Comparison of ENCODE assay signal across 22 cellular contexts in genomic region chr1:162719678-162720077, GRCh38.
DNase-seq lines count a peak whose midpoint lies in the region; ATAC-seq, FAIRE-seq and TF ChIP-seq lines count a peak whose summit lies in the region.
"Had no signal": no experiment of that assay in that cellular context is flagged by ENCODE, and none has a peak within 500 bp of the region (broad histone marks: within the 10 kb centered on the region; RNA-seq: fewer than 3 reads in every experiment).

No MANE protein-coding gene starts in this region.

- no peak overlapping the region for H3K9ac ChIP-seq in liver (ENCODE audit: low read depth in 1 of 2, low read length in 2 of 2)
- no peak overlapping the region for H3K9ac ChIP-seq in HepG2 (ENCODE audit: insufficient read depth, low read depth, low read length)
- H3K9ac ChIP-seq: BLaER1 had no signal

- no peaks in the 10 kb centered on the region for H3K79me2 ChIP-seq in HepG2 (ENCODE audit: insufficient read depth, low read length)

- H2AFZ ChIP-seq in HepG2 (ENCODE audit: low read length): no peak overlapping the region

- TF ChIP-seq POLR2A in HepG2 (IDR thresholded peaks at IDR 0.05; ENCODE audit: insufficient read depth in 1 of 2, low read depth in 2 of 2, low read length in 2 of 2) (no peak), esophagus muscularis mucosa (IDR thresholded peaks at IDR 0.05; ENCODE audit: low read depth) (no peak), right lobe of liver (IDR thresholded peaks at IDR 0.05) (no peak)

- H3K4me1 ChIP-seq in liver (ENCODE audit: control insufficient read depth in 4 of 4, insufficient read depth in 4 of 4, low read length in 3 of 4) (no peaks in the 10 kb centered on the region), HepG2 (ENCODE audit: insufficient read depth, low read length) (no peaks in the 10 kb centered on the region), esophagus muscularis mucosa (peaks cover 0 to 57% (median 49%) of the 10 kb centered on the region in 4 donors), right lobe of liver (peaks cover 0 to 12% (median 0%) of the 10 kb centered on the region in 4 donors)
- H3K4me1 ChIP-seq: BLaER1, Caco-2, HAP-1 had no signal

- BruUV-seq in HepG2 (replicated peaks; lab: Mats Ljungman, UMichigan): no TSS peak

- TF ChIP-seq CTCF in liver (IDR thresholded peaks at IDR 0.05; ENCODE audit: low read depth, low read length, missing input control): no peak
- TF ChIP-seq CTCF in HepG2 (CRISPR knock-in tag; IDR thresholded peaks at IDR 0.05): no peak
- no peak for TF ChIP-seq CTCF in esophagus muscularis mucosa (IDR thresholded peaks at IDR 0.05)
- no peak for TF ChIP-seq CTCF in right lobe of liver (IDR thresholded peaks at IDR 0.05)

- TF ChIP-seq RAD21 in liver (IDR thresholded peaks at IDR 0.05) (peak; percentile 61 to 62), HepG2 (CRISPR knock-in tag; IDR thresholded peaks at IDR 0.05) (no peak)

- no peak for FAIRE-seq in HepG2 (lab: Jason Lieb, UNC)
- FAIRE-seq: A204.1, G401.6, GM12892, H54 had no signal

- H3K27ac ChIP-seq in liver (ENCODE audit: low read depth in 1 of 2, low read length in 2 of 2) (no peak overlapping the region), HepG2 (ENCODE audit: extremely low read length, insufficient read depth, low read length) (no peak overlapping the region), esophagus muscularis mucosa (replicated peaks in 1 of 4) (peak overlapping the region in 1 of 4 donors; percentile 51), right lobe of liver (peak overlapping the region in 1 of 3 donors; percentile 57)
- H3K27ac ChIP-seq: 22Rv1, BLaER1, C4-2B had no signal

- no peak for ATAC-seq in HepG2
- ATAC-seq in right lobe of liver: peak; percentile 87 to 98 (median 93)
- no peak for ATAC-seq in HG02798 (IDR thresholded peaks at IDR 0.05; ENCODE audit: poor library complexity, unreplicated experiment)
- no peak for ATAC-seq in HG02610 (IDR thresholded peaks at IDR 0.05; ENCODE audit: unreplicated experiment)
- ATAC-seq: CD8-positive, alpha-beta T cell had no signal

- H3K36me3 ChIP-seq in liver (ENCODE audit: control insufficient read depth in 4 of 4, insufficient read depth in 3 of 4, low read depth in 1 of 4, low read length in 3 of 4): no peaks in the 10 kb centered on the region
- H3K36me3 ChIP-seq in HepG2 (replicated peaks in 1 of 2; ENCODE audit: control insufficient read depth in 1 of 2, insufficient read depth in 2 of 2, low read length in 2 of 2): no peaks in the 10 kb centered on the region
- peaks cover 0 to 3% (median 0%) of the 10 kb centered on the region in 4 donors for H3K36me3 ChIP-seq in esophagus muscularis mucosa
- no peaks in the 10 kb centered on the region for H3K36me3 ChIP-seq in right lobe of liver
- H3K36me3 ChIP-seq: BLaER1, HAP-1 had no signal

- H3K27me3 ChIP-seq in liver (ENCODE audit: control insufficient read depth in 4 of 4, insufficient read depth in 4 of 4, low read length in 3 of 4) (no peaks in the 10 kb centered on the region), HepG2 (ENCODE audit: control insufficient read depth in 1 of 2, insufficient read depth in 2 of 2, low read length in 2 of 2) (no peaks in the 10 kb centered on the region), esophagus muscularis mucosa (no peaks in the 10 kb centered on the region), right lobe of liver (no peaks in the 10 kb centered on the region)
- H3K27me3 ChIP-seq: BLaER1 had no signal

- 25% methylated on average over 1 of the region's 1 CpG for WGBS in liver
- WGBS in HepG2 (ENCODE audit: low lambda C conversion rate): 23% methylated on average over 1 of the region's 1 CpG
- 39% methylated on average over 1 of the region's 1 CpG for WGBS in esophagus muscularis mucosa
- 50% methylated on average over 1 of the region's 1 CpG for WGBS in right lobe of liver (ENCODE audit: insufficient coverage, low coverage, low lambda C conversion rate, missing lambda C conversion rate)

- intact Hi-C loops in HepG2 (cut with micrococcal nuclease; ENCODE audit: unreplicated experiment): no loop called here
- intact Hi-C loops in esophagus muscularis mucosa (cut with DNase I): no loop called here
- intact Hi-C loops in right lobe of liver (cut with DNase I): no loop called here

- CTCF ChIA-PET in HepG2 (lab: Yijun Ruan, JAX; ENCODE audit: low intra/inter-chr PET ratio, low total read pairs): no interaction called here

- no peak overlapping the region for H3K4me3 ChIP-seq in liver (ENCODE audit: low read depth in 1 of 3, low read length in 3 of 3)
- H3K4me3 ChIP-seq in HepG2 (replicated peaks in 1 of 3; ENCODE audit: insufficient read depth in 1 of 3, low read depth in 2 of 3, low read length in 3 of 3): no peak overlapping the region
- no peak overlapping the region for H3K4me3 ChIP-seq in esophagus muscularis mucosa
- H3K4me3 ChIP-seq in right lobe of liver: no peak overlapping the region
- H3K4me3 ChIP-seq: BLaER1, HAP-1 had no signal

- no peak for TF ChIP-seq EP300 in HepG2 (IDR thresholded peaks at IDR 0.05; ENCODE audit: low read depth in 2 of 2, low read length in 2 of 2)
- no peak for TF ChIP-seq EP300 in HepG2 (CRISPR knock-in tag; IDR thresholded peaks at IDR 0.05; ENCODE audit: borderline replicate concordance)
- peak; percentile 21 for TF ChIP-seq EP300 in esophagus muscularis mucosa (IDR thresholded peaks at IDR 0.05)

- H3K9me3 ChIP-seq in liver (ENCODE audit: control insufficient read depth in 4 of 4, low read length in 3 of 4) (no peaks in the 10 kb centered on the region), HepG2 (ENCODE audit: low read length) (no peaks in the 10 kb centered on the region), esophagus muscularis mucosa (no peaks in the 10 kb centered on the region), right lobe of liver (no peaks in the 10 kb centered on the region)
- H3K9me3 ChIP-seq: BLaER1, Caco-2, HAP-1 had no signal

- DNase-seq in HepG2 (ENCODE audit: low spot score) (no peak), esophagus muscularis mucosa (ENCODE audit: extremely low spot score) (no peak), right lobe of liver (no peak), NCI-H2107 treated with DMSO at 0.1 percent for 48 hours (lab: John Stamatoyannopoulos, UW; ENCODE audit: unreplicated experiment) (no peak), amniotic stem cell (lab: John Stamatoyannopoulos, UW) (no peak)
- DNase-seq: Caco-2; CD4-positive, CD25-positive, alpha-beta regulatory T cell; CD8-positive, alpha-beta T cell; DMS153; DND-41; GOT3 had no signal

- H3K4me2 ChIP-seq in HepG2 (ENCODE audit: low read depth, low read length): no peak overlapping the region
- H3K4me2 ChIP-seq: BLaER1 had no signal

- POLR2A ChIA-PET in HepG2 (lab: Yijun Ruan, JAX): no interaction called here

- no peaks in the 10 kb centered on the region for H4K20me1 ChIP-seq in HepG2 (ENCODE audit: insufficient read depth, low read length)
- H4K20me1 ChIP-seq: BLaER1 had no signal

- in situ Hi-C loops in HepG2 (cut with HindIII; ENCODE audit: extremely low pct_ligation_motif_present, low pct_unique_long_range_greater_than_20kb): no loop called here

TF ChIP-seq in liver, 16 proteins besides CTCF, POLR2A, EP300 and RAD21 (continues in another document):
- TF ChIP-seq GABPA (IDR thresholded peaks at IDR 0.05 in 1 of 2, conservative IDR thresholded peaks at IDR 0.05 in 1 of 2): peak in 1 of 2 donors; percentile 48
- TF ChIP-seq EGR1 (IDR thresholded peaks at IDR 0.05; ENCODE audit: low read depth in 2 of 2): peak in 1 of 2 donors; percentile 84
- TF ChIP-seq RXRA (IDR thresholded peaks at IDR 0.05): peak; percentile 76 to 90
- TF ChIP-seq FOXA1 (IDR thresholded peaks at IDR 0.05): peak; percentile 86
- TF ChIP-seq NR2F2 (IDR thresholded peaks at IDR 0.05): no peak
- peak; percentile 86 to 95 for TF ChIP-seq HNF4A (conservative IDR thresholded peaks at IDR 0.05)
- no peak for TF ChIP-seq TAF1 (conservative IDR thresholded peaks at IDR 0.05)

TF ChIP-seq in HepG2, 621 proteins besides CTCF, POLR2A, EP300 and RAD21 (continues in another document):
- TF ChIP-seq NONO (IDR thresholded peaks at IDR 0.05) (no peak), NONO (CRISPR knock-in tag; conservative IDR thresholded peaks at IDR 0.05) (no peak), ZBTB1 (CRISPR knock-in tag; IDR thresholded peaks at IDR 0.05; ENCODE audit: borderline replicate concordance) (no peak), ZNF17 (CRISPR knock-in tag; IDR thresholded peaks at IDR 0.05) (no peak), ZNF18 (CRISPR knock-in tag; IDR thresholded peaks at IDR 0.05; ENCODE audit: insufficient replicate concordance) (no peak), TGIF2 (CRISPR knock-in tag; IDR thresholded peaks at IDR 0.05) (no peak), ZNF558 (CRISPR knock-in tag; IDR thresholded peaks at IDR 0.05; ENCODE audit: borderline replicate concordance) (no peak)
- TF ChIP-seq, protein P1, sequence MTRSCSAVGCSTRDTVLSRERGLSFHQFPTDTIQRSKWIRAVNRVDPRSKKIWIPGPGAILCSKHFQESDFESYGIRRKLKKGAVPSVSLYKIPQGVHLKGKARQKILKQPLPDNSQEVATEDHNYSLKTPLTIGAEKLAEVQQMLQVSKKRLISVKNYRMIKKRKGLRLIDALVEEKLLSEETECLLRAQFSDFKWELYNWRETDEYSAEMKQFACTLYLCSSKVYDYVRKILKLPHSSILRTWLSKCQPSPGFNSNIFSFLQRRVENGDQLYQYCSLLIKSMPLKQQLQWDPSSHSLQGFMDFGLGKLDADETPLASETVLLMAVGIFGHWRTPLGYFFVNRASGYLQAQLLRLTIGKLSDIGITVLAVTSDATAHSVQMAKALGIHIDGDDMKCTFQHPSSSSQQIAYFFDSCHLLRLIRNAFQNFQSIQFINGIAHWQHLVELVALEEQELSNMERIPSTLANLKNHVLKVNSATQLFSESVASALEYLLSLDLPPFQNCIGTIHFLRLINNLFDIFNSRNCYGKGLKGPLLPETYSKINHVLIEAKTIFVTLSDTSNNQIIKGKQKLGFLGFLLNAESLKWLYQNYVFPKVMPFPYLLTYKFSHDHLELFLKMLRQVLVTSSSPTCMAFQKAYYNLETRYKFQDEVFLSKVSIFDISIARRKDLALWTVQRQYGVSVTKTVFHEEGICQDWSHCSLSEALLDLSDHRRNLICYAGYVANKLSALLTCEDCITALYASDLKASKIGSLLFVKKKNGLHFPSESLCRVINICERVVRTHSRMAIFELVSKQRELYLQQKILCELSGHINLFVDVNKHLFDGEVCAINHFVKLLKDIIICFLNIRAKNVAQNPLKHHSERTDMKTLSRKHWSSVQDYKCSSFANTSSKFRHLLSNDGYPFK (CRISPR knock-in tag; IDR thresholded peaks at IDR 0.05; ENCODE audit: borderline replicate concordance): no peak

Comparison
In these comparisons a context has a peak if more than half of its experiments do, and no peak if none do; other contexts are left out.
1. ATAC-seq: peak in right lobe of liver (4 of 4); none in HepG2 (single experiment), HG02798 (single experiment) and HG02610 (single experiment).